ENCODE assay signal across 31 cellular contexts in the genomic region with DNA sequence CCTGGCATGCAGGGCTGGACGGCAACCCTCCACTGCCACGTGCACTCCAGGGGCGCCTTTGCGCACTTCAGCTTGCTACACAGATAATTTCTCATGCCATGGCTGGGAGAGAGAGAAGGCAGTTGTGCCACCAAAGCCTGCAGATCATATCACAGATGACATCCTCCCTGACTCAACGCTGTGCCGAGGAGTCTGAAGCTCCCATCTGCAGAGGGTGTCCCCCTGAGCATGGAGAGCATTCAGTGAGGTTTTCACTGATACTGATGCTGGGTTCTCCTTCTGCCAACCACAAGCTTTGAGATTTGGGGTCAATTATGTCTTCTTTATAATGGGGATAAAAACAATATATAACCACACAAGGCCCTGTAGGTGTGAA.
"Had no signal": no experiment of that assay in that cellular context is flagged by ENCODE, and none has a peak within 500 bp of the region (broad histone marks: within the 10 kb centered on the region; RNA-seq: fewer than 3 reads in every experiment).

No MANE protein-coding gene starts in this region.

- H3K36me3 ChIP-seq: adrenal gland, breast epithelium, Peyer's patch had no signal

- H3K27me3 ChIP-seq: adrenal gland, body of pancreas, breast epithelium, Peyer's patch had no signal

- H3K27ac ChIP-seq: adrenal gland, body of pancreas, breast epithelium, Peyer's patch, RWPE1, VCaP had no signal

- H3K27ac Mint-ChIP-seq: activated B cell treated with CpG ODN at 0.5 μM for 24 hours; activated CD4-positive, alpha-beta memory T cell treated with anti-CD3 and anti-CD28 coated beads for 36 hours; activated naive CD4-positive, alpha-beta T cell treated with anti-CD3 and anti-CD28 coated beads for 36 hours; activated naive CD4-positive, alpha-beta T cell treated with anti-CD3 and anti-CD28 coated beads, Interleukin-2, amount 50 U/mL, for 72 hours; activated T-helper 1 cell treated with anti-CD3 and anti-CD28 coated beads, Interleukin-12 subunit alpha, Interleukin-12 subunit beta, Interleukin-2, Interleukin-4 antibody, amounts not matched to agents 30 ng/mL and 10 ng/mL and 1 ng/mL, durations not matched to agents 14 hours and 24 hours and 36 hours had no signal

- H3K4me3 Mint-ChIP-seq: activated B cell treated with CpG ODN at 0.5 μM for 24 hours; activated CD4-positive, alpha-beta memory T cell treated with anti-CD3 and anti-CD28 coated beads for 36 hours; activated naive CD4-positive, alpha-beta T cell treated with anti-CD3 and anti-CD28 coated beads for 36 hours; activated T-cell treated with anti-CD3 and anti-CD28 coated beads, Interleukin-2, amount 50 U/mL, for 4 hours; activated T-helper 1 cell treated with anti-CD3 and anti-CD28 coated beads, Interleukin-12 subunit alpha, Interleukin-12 subunit beta, Interleukin-2, Interleukin-4 antibody, amounts not matched to agents 30 ng/mL and 10 ng/mL and 1 ng/mL, durations not matched to agents 14 hours and 24 hours and 36 hours had no signal

- ATAC-seq: activated naive CD4-positive, alpha-beta T cell treated with anti-CD3 and anti-CD28 coated beads, Interleukin-2, amount 50 U/mL, for 72 hours; activated T-cell treated with anti-CD3 and anti-CD28 coated beads, Interleukin-2, amount 50 U/mL, for 4 hours; body of pancreas; PC-3; Right ventricle myocardium inferior had no signal

- H3K4me3 ChIP-seq: adrenal gland, body of pancreas, breast epithelium, Peyer's patch had no signal

- H3K36me3 Mint-ChIP-seq: activated CD4-positive, alpha-beta memory T cell treated with anti-CD3 and anti-CD28 coated beads for 36 hours; activated naive CD4-positive, alpha-beta T cell treated with anti-CD3 and anti-CD28 coated beads, Interleukin-2, amount 50 U/mL, for 72 hours had no signal

- DNase-seq: activated B cell treated with CpG ODN at 0.5 μM for 24 hours; activated CD4-positive, alpha-beta memory T cell treated with anti-CD3 and anti-CD28 coated beads for 36 hours; activated CD4-positive, alpha-beta T cell treated with anti-CD3 and anti-CD28 coated beads for 4 hours; activated CD4-positive, alpha-beta T cell treated with anti-CD3 and anti-CD28 coated beads, Interleukin-2, amount 50 U/mL, for 1 hour; activated CD4-positive, CD25-positive, alpha-beta regulatory T cell treated with anti-CD3 and anti-CD28 coated beads, Interleukin-2, amount 50 U/mL, for 72 hours; activated CD8-positive, alpha-beta memory T cell treated with anti-CD3 and anti-CD28 coated beads, Interleukin-2, amount 50 U/mL, for 4 hours; activated gamma-delta T cell treated with Interleukin-2 at 50 U/mL for 16 hours; activated naive CD4-positive, alpha-beta T cell treated with anti-CD3 and anti-CD28 coated beads for 36 hours; activated T-cell treated with anti-CD3 and anti-CD28 coated beads for 4 hours; activated T-cell treated with anti-CD3 and anti-CD28 coated beads, Interleukin-2, amount 50 U/mL, for 4 hours; adrenal gland; body of pancreas; caudate nucleus; cerebellar nuclear complex; NCI-H1105; NCI-H1436; NCI-H1694; NCI-H1930; NCI-H2081 treated with DMSO at 0.1 percent for 48 hours; NCI-H345; NCI-H524 treated with DMSO at 0.1 percent for 48 hours; NK-92 treated with Interleukin-12 subunit alpha and Interleukin-12 subunit beta, amount 100 ng/mL, for 24 hours; PC-3; Peyer's patch; T1000 had no signal

- H3K4me1 Mint-ChIP-seq: activated B cell treated with CpG ODN at 0.5 μM for 24 hours had no signal

- H3K9me3 ChIP-seq: adrenal gland, body of pancreas, Peyer's patch had no signal

- H3K4me1 ChIP-seq: adrenal gland, body of pancreas, breast epithelium, Peyer's patch had no signal
